Comparison of ENCODE assay signal across 14 cellular contexts in genomic region chr3:190064112-190064511, GRCh38. TPM values are rescaled to one million over a fixed set of nuclear protein-coding genes. Genes with fewer than 3 reads are reported as not detected.
DNase-seq lines count a peak whose midpoint lies in the region; ATAC-seq, FAIRE-seq and TF ChIP-seq lines count a peak whose summit lies in the region.
"Had no signal": no experiment of that assay in that cellular context is flagged by ENCODE, and none has a peak within 500 bp of the region (broad histone marks: within the 10 kb centered on the region; RNA-seq: fewer than 3 reads in every experiment).

No MANE protein-coding gene starts in this region.

- DNase-seq in Caki2 (ENCODE audit: low read depth) (peak; percentile 87), RCC 7860 (ENCODE audit: low spot score) (peak; percentile 95), esophagus squamous epithelium (lab: John Stamatoyannopoulos, UW) (no peak), prostate gland (ENCODE audit: low spot score) (peak; percentile 26), HAP-1 (ENCODE audit: low spot score in 2 of 2) (no peak), COLO829 (ENCODE audit: low spot score) (no peak), NCI-H1694 (lab: John Stamatoyannopoulos, UW) (no peak)
- no peak for DNase-seq in stimulated activated naive CD8-positive, alpha-beta T cell treated with anti-CD3 and anti-CD28 coated beads, Interleukin-15, amount 100 ng/mL, for 72 hours
- DNase-seq: activated CD4-positive, alpha-beta T cell treated with anti-CD3 and anti-CD28 coated beads for 36 hours; activated naive CD4-positive, alpha-beta T cell treated with anti-CD3 and anti-CD28 coated beads, Interleukin-2, amount 10 ng/mL, durations not matched to agents 7 days and 5 days; COR-L47; glutamatergic neuron; NCI-H2029 treated with DMSO at 0.1 percent for 48 hours had no signal

- H3K4me3 ChIP-seq in esophagus squamous epithelium = no peak overlapping the region
- H3K4me3 ChIP-seq in prostate gland = no peak overlapping the region
- no peak overlapping the region for H3K4me3 ChIP-seq in HAP-1

- H3K9me3 ChIP-seq in esophagus squamous epithelium = no peaks in the 10 kb centered on the region
- no peaks in the 10 kb centered on the region for H3K9me3 ChIP-seq in prostate gland
- no peaks in the 10 kb centered on the region for H3K9me3 ChIP-seq in HAP-1

- peak; percentile 99 for FAIRE-seq in RCC 7860 (lab: Jason Lieb, UNC)
- FAIRE-seq: GM18507 had no signal

- H3K27me3 ChIP-seq in esophagus squamous epithelium (no peaks in the 10 kb centered on the region), prostate gland (replicated peaks; ENCODE audit: insufficient read depth) (no peaks in the 10 kb centered on the region), HAP-1 (ENCODE audit: low read depth) (peaks cover 3% of the 10 kb centered on the region; the same call in 1 of the 2 replicates)

- H3K27ac Mint-ChIP-seq in stimulated activated naive CD8-positive, alpha-beta T cell treated with anti-CD3 and anti-CD28 coated beads, Interleukin-15, amount 100 ng/mL, for 72 hours = no peak overlapping the region
- H3K27ac Mint-ChIP-seq: activated CD4-positive, alpha-beta T cell treated with anti-CD3 and anti-CD28 coated beads for 36 hours; activated naive CD4-positive, alpha-beta T cell treated with anti-CD3 and anti-CD28 coated beads, Interleukin-2, amount 10 ng/mL, durations not matched to agents 7 days and 5 days had no signal

- 19 to 34% methylated on average over 3 of the region's 3 CpGs for WGBS in esophagus squamous epithelium, 2 donors
- WGBS in prostate gland = 20% methylated on average over 3 of the region's 3 CpGs

- intact Hi-C loops in esophagus squamous epithelium (cut with DNase I) (no loop called here), prostate gland (cut with DNase I) (no loop called here)

- no peak for TF ChIP-seq POLR2A in esophagus squamous epithelium (IDR thresholded peaks at IDR 0.05)
- TF ChIP-seq POLR2A in prostate gland (IDR thresholded peaks at IDR 0.05) = no peak

- H3K9me3 Mint-ChIP-seq in stimulated activated naive CD8-positive, alpha-beta T cell treated with anti-CD3 and anti-CD28 coated beads, Interleukin-15, amount 100 ng/mL, for 72 hours = no peaks in the 10 kb centered on the region
- H3K9me3 Mint-ChIP-seq: activated naive CD4-positive, alpha-beta T cell treated with anti-CD3 and anti-CD28 coated beads, Interleukin-2, amount 10 ng/mL, durations not matched to agents 7 days and 5 days had no signal

- no peak for TF ChIP-seq CTCF in esophagus squamous epithelium (IDR thresholded peaks at IDR 0.05)
- no peak for TF ChIP-seq CTCF in prostate gland (IDR thresholded peaks at IDR 0.05)

- no peak for ATAC-seq in stimulated activated naive CD8-positive, alpha-beta T cell treated with anti-CD3 and anti-CD28 coated beads, Interleukin-15, amount 100 ng/mL, for 72 hours
- ATAC-seq: activated CD4-positive, alpha-beta T cell treated with anti-CD3 and anti-CD28 coated beads for 36 hours had no signal

- H3K27me3 Mint-ChIP-seq in stimulated activated naive CD8-positive, alpha-beta T cell treated with anti-CD3 and anti-CD28 coated beads, Interleukin-15, amount 100 ng/mL, for 72 hours = no peaks in the 10 kb centered on the region
- H3K27me3 Mint-ChIP-seq: activated naive CD4-positive, alpha-beta T cell treated with anti-CD3 and anti-CD28 coated beads, Interleukin-2, amount 10 ng/mL, durations not matched to agents 7 days and 5 days had no signal

- H3K27ac ChIP-seq in esophagus squamous epithelium (peak overlapping the region in 3 of 4 donors; percentile 34 to 65 (median 51)), prostate gland (no peak overlapping the region)

- H3K4me1 ChIP-seq in esophagus squamous epithelium (peaks cover 0 to 24% (median 10%) of the 10 kb centered on the region in 3 donors), prostate gland (replicated peaks) (peaks cover 2% of the 10 kb centered on the region), HAP-1 (no peaks in the 10 kb centered on the region)

- H3K36me3 ChIP-seq in esophagus squamous epithelium = no peaks in the 10 kb centered on the region
- H3K36me3 ChIP-seq in prostate gland = no peaks in the 10 kb centered on the region
- no peaks in the 10 kb centered on the region for H3K36me3 ChIP-seq in HAP-1 (replicated peaks)

- in situ Hi-C loops in Caki2 (cut with HindIII; ENCODE audit: low pct_unique_long_range_greater_than_20kb, low sequenced_read_pairs) (no loop called here), HAP-1 (cut with MboI; ENCODE audit: low sequenced_read_pairs) (no loop called here)

- no peak overlapping the region for H3K4me3 Mint-ChIP-seq in stimulated activated naive CD8-positive, alpha-beta T cell treated with anti-CD3 and anti-CD28 coated beads, Interleukin-15, amount 100 ng/mL, for 72 hours
- H3K4me3 Mint-ChIP-seq: activated CD4-positive, alpha-beta T cell treated with anti-CD3 and anti-CD28 coated beads for 36 hours; activated naive CD4-positive, alpha-beta T cell treated with anti-CD3 and anti-CD28 coated beads, Interleukin-2, amount 10 ng/mL, durations not matched to agents 7 days and 5 days had no signal

- no peaks in the 10 kb centered on the region for H3K4me1 Mint-ChIP-seq in stimulated activated naive CD8-positive, alpha-beta T cell treated with anti-CD3 and anti-CD28 coated beads, Interleukin-15, amount 100 ng/mL, for 72 hours
- H3K4me1 Mint-ChIP-seq: activated CD4-positive, alpha-beta T cell treated with anti-CD3 and anti-CD28 coated beads for 36 hours; activated naive CD4-positive, alpha-beta T cell treated with anti-CD3 and anti-CD28 coated beads, Interleukin-2, amount 10 ng/mL, durations not matched to agents 7 days and 5 days had no signal

RNA-seq across cellular contexts. Expression of gene P3H2, which starts 56.6 kb away (rescaled TPM):
- 152 and 185 TPM in 2 replicates for total RNA-seq in Caki2 (2014; rRNA removed; shearing (Covaris generic); ENCODE audit: low replicate concordance)
- 10 to 100 TPM; 16.5 to 41.2 (median 34.0) TPM for total RNA-seq in esophagus squamous epithelium
- total RNA-seq in prostate gland = 10 to 100 TPM; 20.6 to 82.8 TPM
- total RNA-seq: activated CD4-positive, alpha-beta T cell treated with anti-CD3 and anti-CD28 coated beads for 36 hours had no signal

Comparison
In these comparisons a context has a peak if more than half of its experiments do, and no peak if none do; other contexts are left out.
1. DNase-seq: peak in Caki2 (single experiment), RCC 7860 (single experiment) and prostate gland (single experiment); none in esophagus squamous epithelium (single experiment), HAP-1 (0 of 2), COLO829 (single experiment), stimulated activated naive CD8-positive, alpha-beta T cell treated with anti-CD3 and anti-CD28 coated beads, Interleukin-15, amount 100 ng/mL, for 72 hours (0 of 2) and NCI-H1694 (single experiment).
2. H3K27ac ChIP-seq: peak in esophagus squamous epithelium (3 of 4); none in prostate gland (0 of 2).